In the genomic region with DNA sequence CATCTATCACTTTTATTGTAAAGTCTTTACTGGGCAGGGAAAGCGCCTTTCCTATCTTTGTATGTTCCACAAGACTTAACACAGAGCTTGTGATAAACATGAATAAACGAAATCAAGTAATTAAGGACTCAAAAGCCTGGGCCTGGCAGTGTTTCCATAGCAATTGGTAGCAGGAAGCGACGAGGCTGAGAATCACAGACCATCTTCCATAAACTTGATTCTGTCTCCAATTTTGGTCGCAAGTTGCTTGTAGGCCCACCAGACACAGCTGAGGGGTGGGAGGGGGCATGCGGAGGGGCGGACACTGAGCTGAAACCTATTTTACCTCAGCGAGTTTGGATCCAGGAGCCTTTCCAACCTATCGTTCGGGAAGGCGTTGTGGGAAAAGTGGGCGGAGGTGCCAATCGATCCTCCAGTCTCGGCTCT, we compare ENCODE assay signal across 8 cellular contexts. TPM values are rescaled to one million over a fixed set of nuclear protein-coding genes. Genes with fewer than 3 reads are reported as not detected.
DNase-seq lines count a peak whose midpoint lies in the region; TF ChIP-seq lines count a peak whose summit lies in the region.

No MANE protein-coding gene starts in this region.

- POLR2A ChIA-PET in OCI-LY7 (lab: Charles Lee): interaction anchor here (0.6 to 4.2 kb wide), 21 partner anchors 10 to 1134 kb away, joined by 3 to 25 read pairs (median 4); a partner anchor contains a TSS

- H2AK5ac ChIP-seq in neuronal stem cell (ENCODE audit: low read depth, low read length): no peak overlapping the region

- H4K8ac ChIP-seq in neuronal stem cell (ENCODE audit: low read depth, low read length): no peak overlapping the region

- no peak for TF ChIP-seq CTCF in OCI-LY7 (conservative IDR thresholded peaks at IDR 0.05; ENCODE audit: low read length)
- no peak for TF ChIP-seq CTCF in endodermal cell (conservative IDR thresholded peaks at IDR 0.05)

- peak overlapping the region; percentile 100 for H3K18ac ChIP-seq in neuronal stem cell (ENCODE audit: low read length)

- H3K27ac Mint-ChIP-seq in endodermal cell: peak overlapping the region; percentile 65

- WGBS in endodermal cell (ENCODE audit: insufficient coverage in 1 of 2, insufficient read length in 1 of 2), 2 experiments: 0 to 17% methylated on average over 3 to 14 of the region's 14 CpGs
- no CpG with 5 or more reads among the region's 14 CpGs for WGBS in neuronal stem cell (ENCODE audit: extremely low coverage in 2 of 2, insufficient read length in 2 of 2, insufficient replicate concordance in 1 of 2), 2 donors

- no peak overlapping the region for H2BK12ac ChIP-seq in neuronal stem cell (ENCODE audit: low read length)

- H3K79me1 ChIP-seq in neuronal stem cell (ENCODE audit: low read depth, low read length): no peaks in the 10 kb centered on the region

- H3K4me2 ChIP-seq in OCI-LY7 (ENCODE audit: low read length) (peak overlapping the region; percentile 78), neuronal stem cell (ENCODE audit: insufficient read depth, low read length, poor library complexity, severe bottlenecking) (peak overlapping the region; percentile 95)

- BruUV-seq in OCI-LY7 (replicated peaks; lab: Mats Ljungman, UMichigan): TSS peak; percentile 79

- peak overlapping the region; percentile 85 for H2BK5ac ChIP-seq in neuronal stem cell (ENCODE audit: low read length)

- peaks cover 6% of the 10 kb centered on the region for H3K9me3 Mint-ChIP-seq in endodermal cell

- H3K9me2 ChIP-seq in OCI-LY7 (ENCODE audit: insufficient read depth, low read length): 0 out of 2 replicates have a peak, but pooled peaks cover 3% of the 10 kb centered on the region

- no peak overlapping the region for H3K4ac ChIP-seq in neuronal stem cell (ENCODE audit: low read length)

- H3K36me3 ChIP-seq in OCI-LY7 (ENCODE audit: insufficient read depth, low read length) (no peaks in the 10 kb centered on the region), endodermal cell (ENCODE audit: control insufficient read depth, insufficient read depth, low read length) (no peaks in the 10 kb centered on the region), neuronal stem cell (replicated peaks in 1 of 2; ENCODE audit: control insufficient read depth in 2 of 2, insufficient read depth in 2 of 2, low read length in 2 of 2) (peaks cover 0 to 2% of the 10 kb centered on the region in 2 donors)

- H2AFZ ChIP-seq in OCI-LY7 (ENCODE audit: low read length): peak overlapping the region; percentile 94
- peak overlapping the region; percentile 92 for H2AFZ ChIP-seq in neuronal stem cell (ENCODE audit: low read length)

- peak overlapping the region; percentile 73 for H3K4me3 Mint-ChIP-seq in endodermal cell

- H4K91ac ChIP-seq in neuronal stem cell (ENCODE audit: low read depth, low read length, poor library complexity): no peak overlapping the region

- H3K27me3 Mint-ChIP-seq in endodermal cell (ENCODE audit: insufficient read depth): peaks cover 18% of the 10 kb centered on the region

- DNase-seq in activated CD4-positive, alpha-beta T cell treated with anti-CD3 and anti-CD28 coated beads for 1 hour: peak; percentile 13
- no peak for DNase-seq in activated CD4-positive, alpha-beta T cell treated with anti-CD3 and anti-CD28 coated beads, Interleukin-2, amount 50 U/mL, for 48 hours
- DNase-seq in OCI-LY7 (ENCODE audit: low spot score) (peak; percentile 40), endodermal cell (peak; percentile 94), neuronal stem cell (ENCODE audit: low spot score) (peak; percentile 47), NCI-H1694 (lab: John Stamatoyannopoulos, UW) (no peak)
- no peak for DNase-seq in stimulated activated CD4-positive, alpha-beta T cell treated with anti-CD3 and anti-CD28 coated beads, Interleukin-12 subunit alpha, Interleukin-12 subunit beta, amount 100 ng/mL, for 4 hours
- no peak for DNase-seq in effector CD8-positive, alpha-beta T cell (lab: John Stamatoyannopoulos, UW)

- H3K4me1 Mint-ChIP-seq in endodermal cell: peaks cover 20% of the 10 kb centered on the region

- H3K9me3 ChIP-seq in OCI-LY7 (ENCODE audit: low read length) (no peaks in the 10 kb centered on the region), endodermal cell (ENCODE audit: control insufficient read depth, low read length) (no peaks in the 10 kb centered on the region), neuronal stem cell (replicated peaks in 1 of 2; ENCODE audit: control insufficient read depth in 2 of 2, insufficient read depth in 1 of 2, low read depth in 1 of 2, low read length in 2 of 2) (no peaks in the 10 kb centered on the region)

- CTCF ChIA-PET in OCI-LY7 (lab: Charles Lee; ENCODE audit: unreplicated experiment): interaction anchor here (1.0 kb wide), 1 partner anchor 23 kb away, joined by 3 read pairs; no protein-coding TSS in a partner anchor

- intact Hi-C loops in OCI-LY7 (cut with micrococcal nuclease; ENCODE audit: unreplicated experiment): loop anchor here (2.0 to 5.0 kb wide), 3 partner anchors 80 to 460 kb away; a partner anchor contains a TSS

- H3K4me1 ChIP-seq in OCI-LY7 (ENCODE audit: insufficient read depth, low read length, poor library complexity, severe bottlenecking) (peaks cover 6% of the 10 kb centered on the region), endodermal cell (ENCODE audit: control insufficient read depth, insufficient read depth, low read length) (peaks cover 4% of the 10 kb centered on the region), neuronal stem cell (ENCODE audit: control insufficient read depth in 2 of 2, insufficient read depth in 1 of 2, low read depth in 1 of 2, low read length in 2 of 2) (peaks cover 0 to 4% of the 10 kb centered on the region in 2 donors)

- H3K23ac ChIP-seq in neuronal stem cell (ENCODE audit: low read depth, low read length, poor library complexity): peak overlapping the region; percentile 17

- no peaks in the 10 kb centered on the region for H4K20me1 ChIP-seq in OCI-LY7 (ENCODE audit: insufficient read depth, low read length)

- H3K9ac ChIP-seq in endodermal cell (ENCODE audit: extremely low read depth, low read length, poor library complexity, severe bottlenecking) (peak overlapping the region; percentile 27), neuronal stem cell (ENCODE audit: low read depth, low read length, poor library complexity) (peak overlapping the region; percentile 67)

- no peak overlapping the region for H2BK120ac ChIP-seq in neuronal stem cell (ENCODE audit: low read depth, low read length)

- H3K27ac ChIP-seq in OCI-LY7 (ENCODE audit: low read depth, low read length, poor library complexity, severe bottlenecking) (peak overlapping the region; percentile 22), endodermal cell (ENCODE audit: low read depth, low read length) (no peak overlapping the region), neuronal stem cell (replicated peaks; ENCODE audit: low read length) (no peak overlapping the region)

- no peaks in the 10 kb centered on the region for H3K79me2 ChIP-seq in OCI-LY7 (ENCODE audit: insufficient read depth, low read depth, low read length)

- H3K27me3 ChIP-seq in endodermal cell (ENCODE audit: control insufficient read depth, insufficient read depth, low read length, poor library complexity, severe bottlenecking) (peaks cover 12% of the 10 kb centered on the region), neuronal stem cell (ENCODE audit: control insufficient read depth in 3 of 3, insufficient read depth in 3 of 3, low read depth in 1 of 3, low read length in 3 of 3) (peaks cover 0 to 55% (median 7%) of the 10 kb centered on the region in 3 experiments)

- no peak overlapping the region for H3K14ac ChIP-seq in neuronal stem cell (ENCODE audit: low read length)

- H2BK15ac ChIP-seq in neuronal stem cell (ENCODE audit: low read length): no peak overlapping the region

- no peaks in the 10 kb centered on the region for H3K36me3 Mint-ChIP-seq in endodermal cell (ENCODE audit: low read depth)

- H3K4me3 ChIP-seq in OCI-LY7 (ENCODE audit: low read depth, low read length, poor library complexity, severe bottlenecking): peak overlapping the region; percentile 81
- peak overlapping the region; percentile 88 for H3K4me3 ChIP-seq in endodermal cell (ENCODE audit: low read length)
- H3K4me3 ChIP-seq in neuronal stem cell (ENCODE audit: low read length in 2 of 2): peak overlapping the region; percentile 49 to 90

RNA-seq across cellular contexts. Expression of a gene that starts 0.3 kb away (rescaled TPM):
- total RNA-seq in OCI-LY7 (2014; rRNA removed; shearing (Covaris generic)): 0.16 and 0.18 TPM in 2 replicates
- total RNA-seq in OCI-LY7 (2022): 0.99 and 1.5 TPM in 2 replicates
- total RNA-seq in endodermal cell: under 1 TPM; 0.35 TPM
- 0.14 TPM for polyA plus RNA-seq in endodermal cell (2013, experiment 1 of 2)
- polyA plus RNA-seq in endodermal cell (2013, experiment 2 of 2): not detected
- polyA plus RNA-seq in neuronal stem cell (2013, experiment 1 of 2): 0.04 TPM
- 0.06 TPM for polyA plus RNA-seq in neuronal stem cell (2013, experiment 2 of 2)

RNA-seq across cellular contexts. Expression of a gene that starts 1.0 kb away (rescaled TPM):
- total RNA-seq in OCI-LY7 (2014; rRNA removed; shearing (Covaris generic)): 0.50 and 0.67 TPM in 2 replicates
- total RNA-seq in OCI-LY7 (2022) (2.6 and 2.8 TPM in 2 replicates), endodermal cell (under 1 TPM; 0.46 to 0.71 TPM)
- 0.32 TPM for polyA plus RNA-seq in endodermal cell (2013, experiment 1 of 2)
- 0.17 TPM for polyA plus RNA-seq in endodermal cell (2013, experiment 2 of 2)
- 0.46 TPM for polyA plus RNA-seq in neuronal stem cell (2013, experiment 1 of 2)
- 0.62 TPM for polyA plus RNA-seq in neuronal stem cell (2013, experiment 2 of 2)

RNA-seq across cellular contexts. Expression of a gene that starts 54.0 kb away (rescaled TPM):
- 0.25 and 0.57 TPM in 2 replicates for total RNA-seq in OCI-LY7 (2014; rRNA removed; shearing (Covaris generic))
- total RNA-seq in OCI-LY7 (2022): 1.4 and 2.1 TPM in 2 replicates
- total RNA-seq in endodermal cell: under 1 TPM; 0.31 to 0.49 TPM
- polyA plus RNA-seq in endodermal cell (2013, experiment 1 of 2): not detected
- polyA plus RNA-seq in endodermal cell (2013, experiment 2 of 2): 0.33 TPM
- polyA plus RNA-seq in neuronal stem cell (2013, experiment 1 of 2): 0.04 TPM
- polyA plus RNA-seq in neuronal stem cell (2013, experiment 2 of 2): 0.15 TPM

Comparison
In these comparisons a context has a peak if more than half of its experiments do, and no peak if none do; other contexts are left out.
1. DNase-seq: peak in activated CD4-positive, alpha-beta T cell treated with anti-CD3 and anti-CD28 coated beads for 1 hour (single experiment), OCI-LY7 (single experiment), endodermal cell (single experiment) and neuronal stem cell (single experiment); none in activated CD4-positive, alpha-beta T cell treated with anti-CD3 and anti-CD28 coated beads, Interleukin-2, amount 50 U/mL, for 48 hours (0 of 2), NCI-H1694 (single experiment), stimulated activated CD4-positive, alpha-beta T cell treated with anti-CD3 and anti-CD28 coated beads, Interleukin-12 subunit alpha, Interleukin-12 subunit beta, amount 100 ng/mL, for 4 hours (single experiment) and effector CD8-positive, alpha-beta T cell (single experiment).
2. Peak in every context shown above with its lines, with median percentiles within 50 percentile points of each other: H3K4me3 ChIP-seq.